In genomic region chr18:58025733-58026132, GRCh38 we compare ENCODE assay signal across 19 cellular contexts. TPM values are rescaled to one million over a fixed set of nuclear protein-coding genes. Genes with fewer than 3 reads are reported as not detected.
DNase-seq lines count a peak whose midpoint lies in the region.
"Had no signal": no experiment of that assay in that cellular context is flagged by ENCODE, and none has a peak within 500 bp of the region (broad histone marks: within the 10 kb centered on the region; RNA-seq: fewer than 3 reads in every experiment).

No MANE protein-coding gene starts in this region.

- DNase-seq in EL (peak; percentile 36), HCEC 1CT (peak; percentile 67), amniotic epithelial cell (ENCODE audit: low read depth) (peak; percentile 56), myocyte (ENCODE audit: low read depth) (peak; percentile 3), caudate nucleus (lab: John Stamatoyannopoulos, UW) (no peak), cerebellar cortex (ENCODE audit: low spot score) (no peak)
- DNase-seq in stimulated activated CD4-positive, alpha-beta T cell treated with anti-CD3 and anti-CD28 coated beads, Interleukin-2, amount 100 ng/mL, for 24 hours: no peak
- DNase-seq: activated CD4-positive, alpha-beta memory T cell treated with anti-CD3 and anti-CD28 coated beads for 36 hours; activated T-cell treated with anti-CD3 and anti-CD28 coated beads for 4 hours; amniotic stem cell; natural killer cell; NCI-H1105 treated with DMSO at 0.1 percent for 48 hours; NCI-H446 treated with DMSO at 0.1 percent for 48 hours; NK-92 treated with Interleukin-12 subunit alpha and Interleukin-12 subunit beta, amount 100 ng/mL, for 24 hours; stimulated activated CD8-positive, alpha-beta memory T cell treated with anti-CD3 and anti-CD28 coated beads, Interleukin-4, amount 100 ng/mL, for 48 hours; substantia nigra; T-helper 17 cell; WERI-Rb-1 had no signal

- no peak overlapping the region for H3K27ac ChIP-seq in caudate nucleus (ENCODE audit: low read depth, low read length)
- H3K27ac ChIP-seq: right atrium auricular region, WERI-Rb-1 had no signal

RNA-seq across cellular contexts. Expression of gene NEDD4L, which starts 18.3 kb away (rescaled TPM):
- 20.6 and 31.7 TPM in 2 replicates for total RNA-seq in myocyte
- 25.2 TPM for polyA plus RNA-seq in myocyte (2012)

Comparison
In these comparisons a context has a peak if more than half of its experiments do, and no peak if none do; other contexts are left out.
1. DNase-seq: peak in EL (single experiment), HCEC 1CT (single experiment), amniotic epithelial cell (single experiment) and myocyte (single experiment); none in stimulated activated CD4-positive, alpha-beta T cell treated with anti-CD3 and anti-CD28 coated beads, Interleukin-2, amount 100 ng/mL, for 24 hours (0 of 2), caudate nucleus (0 of 61) and cerebellar cortex (single experiment).